In the genomic region with DNA sequence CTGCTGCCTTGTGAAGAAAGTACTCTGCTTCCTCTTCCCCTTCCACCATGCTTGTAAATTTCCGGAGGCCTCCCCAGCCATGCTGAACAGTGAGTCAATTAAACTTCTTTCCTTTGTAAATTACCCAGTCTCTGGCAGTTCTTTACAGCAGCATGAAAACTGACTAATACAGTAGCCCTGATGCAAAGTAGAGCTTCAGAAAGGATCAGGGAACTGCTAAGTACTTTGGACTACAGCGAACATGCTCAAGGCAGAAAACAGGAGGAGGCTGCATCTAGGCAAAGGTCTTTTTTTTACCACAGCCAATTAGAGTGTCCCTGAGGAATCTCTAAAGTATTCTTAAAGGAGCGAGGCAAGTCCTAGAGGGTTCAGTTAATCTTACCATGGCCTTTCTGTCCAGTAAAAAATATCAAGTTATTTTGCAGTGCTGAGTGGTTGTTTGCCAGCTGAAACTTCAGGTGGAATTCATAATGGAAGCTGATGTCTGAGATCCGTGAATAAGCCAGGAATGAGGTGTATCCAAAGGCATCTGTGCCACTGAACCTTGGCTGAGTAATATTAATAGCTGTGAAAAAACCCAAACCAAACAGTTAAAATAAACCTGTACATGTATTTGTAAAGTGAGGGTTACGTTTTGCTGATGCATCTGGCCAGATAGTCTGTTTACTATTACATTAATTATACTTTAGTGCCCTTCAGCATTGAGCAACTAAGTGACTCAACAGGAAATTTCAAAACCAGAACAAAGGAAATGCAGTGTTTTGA, we compare ENCODE assay signal across 8 cellular contexts.
DNase-seq lines count a peak whose midpoint lies in the region; ATAC-seq, FAIRE-seq and TF ChIP-seq lines count a peak whose summit lies in the region.

No MANE protein-coding gene starts in this region.

- TF ChIP-seq RAD21 in HepG2 (CRISPR knock-in tag; IDR thresholded peaks at IDR 0.05): no peak

- H3K36me3 ChIP-seq in MG63 (no peaks in the 10 kb centered on the region), HepG2 (replicated peaks in 1 of 2; ENCODE audit: control insufficient read depth in 1 of 2, insufficient read depth in 2 of 2, low read length in 2 of 2) (no peaks in the 10 kb centered on the region)

- TF ChIP-seq EP300 in HepG2 (IDR thresholded peaks at IDR 0.05; ENCODE audit: low read depth in 2 of 2, low read length in 2 of 2): peak; percentile 66 to 90; a peak in 2 of 4 replicates
- peak; percentile 80 for TF ChIP-seq EP300 in HepG2 (CRISPR knock-in tag; IDR thresholded peaks at IDR 0.05; ENCODE audit: borderline replicate concordance)

- H3K4me2 ChIP-seq in HepG2 (ENCODE audit: low read depth, low read length): peak overlapping the region; percentile 67

- H3K9me3 ChIP-seq in MG63: no peaks in the 10 kb centered on the region
- no peaks in the 10 kb centered on the region for H3K9me3 ChIP-seq in HepG2 (ENCODE audit: low read length)

- peaks cover 37% of the 10 kb centered on the region for H3K4me1 ChIP-seq in HepG2 (ENCODE audit: insufficient read depth, low read length)

- H3K4me1 Mint-ChIP-seq in chondrocyte (ENCODE audit: low read depth): peaks cover 24% of the 10 kb centered on the region

- TF ChIP-seq CTCF in AG04449 (IDR thresholded peaks at IDR 0.05; ENCODE audit: insufficient read depth, low read length, missing control alignments) (no peak), HepG2 (CRISPR knock-in tag; IDR thresholded peaks at IDR 0.05) (no peak), chondrocyte (IDR thresholded peaks at IDR 0.05) (no peak)

- no peaks in the 10 kb centered on the region for H3K27me3 ChIP-seq in MG63
- no peaks in the 10 kb centered on the region for H3K27me3 ChIP-seq in HepG2 (ENCODE audit: control insufficient read depth in 1 of 2, insufficient read depth in 2 of 2, low read length in 2 of 2)

- DNase-seq in AG04449 (ENCODE audit: low read depth, low spot score) (peak; percentile 45), MG63 (peak; percentile 31), astrocyte of the hippocampus (ENCODE audit: low read depth, low spot score) (peak; percentile 68), HepG2 (ENCODE audit: low spot score) (peak; percentile 84), chondrocyte (ENCODE audit: low spot score) (no peak), NCI-H2171 treated with DMSO at 0.1 percent for 48 hours (lab: John Stamatoyannopoulos, UW) (no peak), NCI-H2029 (lab: John Stamatoyannopoulos, UW) (no peak)

- peak overlapping the region; percentile 58 for H3K9ac ChIP-seq in HepG2 (ENCODE audit: insufficient read depth, low read depth, low read length)

- FAIRE-seq in HepG2 (lab: Jason Lieb, UNC): peak; percentile 32

- no peak overlapping the region for H3K4me3 Mint-ChIP-seq in chondrocyte (ENCODE audit: unreplicated experiment)

- TSS peak; percentile 93 for BruUV-seq in HepG2 (replicated peaks; lab: Mats Ljungman, UMichigan)

- CTCF ChIA-PET in AG04449 (lab: Yijun Ruan, JAX): interaction anchor here (1.1 to 11.5 kb wide), 3 partner anchors 11 to 455 kb away, joined by 3 to 164 read pairs (median 14); no protein-coding TSS in a partner anchor
- CTCF ChIA-PET in HepG2 (lab: Yijun Ruan, JAX; ENCODE audit: low intra/inter-chr PET ratio, low total read pairs): no interaction called here

- no peaks in the 10 kb centered on the region for H4K20me1 ChIP-seq in HepG2 (ENCODE audit: insufficient read depth, low read length)

- H3K36me3 Mint-ChIP-seq in chondrocyte (ENCODE audit: low read depth): no peaks in the 10 kb centered on the region

- peak overlapping the region; percentile 43 for H2AFZ ChIP-seq in HepG2 (ENCODE audit: low read length)

- in situ Hi-C loops in HepG2 (cut with HindIII; ENCODE audit: extremely low pct_ligation_motif_present, low pct_unique_long_range_greater_than_20kb): loop anchor here (25.0 kb wide), 1 partner anchor 744 kb away; no protein-coding TSS in a partner anchor

- no peaks in the 10 kb centered on the region for H3K79me2 ChIP-seq in HepG2 (ENCODE audit: insufficient read depth, low read length)

- peak overlapping the region; percentile 61 for H3K27ac ChIP-seq in HepG2 (ENCODE audit: extremely low read length, insufficient read depth, low read length)

- ATAC-seq in HepG2: peak; percentile 92
- ATAC-seq in activated CD4-positive, CD25-positive, alpha-beta regulatory T cell treated with anti-CD3 and anti-CD28 coated beads, Interleukin-2, amount 50 U/mL, for 24 hours: no peak

- no peak for TF ChIP-seq POLR2A in HepG2 (IDR thresholded peaks at IDR 0.05; ENCODE audit: insufficient read depth in 1 of 2, low read depth in 2 of 2, low read length in 2 of 2)

- H3K9me3 Mint-ChIP-seq in chondrocyte (ENCODE audit: low read depth): no peaks in the 10 kb centered on the region

- peaks cover 6% of the 10 kb centered on the region for H3K27me3 Mint-ChIP-seq in chondrocyte (ENCODE audit: low read depth)

- 6% methylated on average over 5 of the region's 5 CpGs for WGBS in HepG2 (ENCODE audit: low lambda C conversion rate)

- H3K27ac Mint-ChIP-seq in chondrocyte (ENCODE audit: unreplicated experiment): no peak overlapping the region

- intact Hi-C loops in HepG2 (cut with micrococcal nuclease; ENCODE audit: unreplicated experiment): no loop called here

- H3K4me3 ChIP-seq in AG04449 (ENCODE audit: low read depth, low read length) (no peak overlapping the region), MG63 (no peak overlapping the region), HepG2 (replicated peaks in 1 of 3; ENCODE audit: insufficient read depth in 1 of 3, low read depth in 2 of 3, low read length in 3 of 3) (peak overlapping the region; percentile 8 to 38 (median 33); a peak in 5 of 6 replicates)

- POLR2A ChIA-PET in AG04449 (lab: Yijun Ruan, JAX): interaction anchor here (0.8 kb wide), 1 partner anchor 459 kb away, joined by 3 read pairs; no protein-coding TSS in a partner anchor
- POLR2A ChIA-PET in HepG2 (lab: Yijun Ruan, JAX): interaction anchor here (0.8 to 1.4 kb wide), 9 partner anchors 35 to 460 kb away, joined by 3 to 5 read pairs (median 3); a partner anchor contains a TSS

TF ChIP-seq in HepG2, 621 proteins besides CTCF, POLR2A, EP300 and RAD21 (continues in another document):
- TF ChIP-seq ZNF335 (CRISPR knock-in tag; IDR thresholded peaks at IDR 0.05) (peak; percentile 13; the same call in 1 of the 2 replicates), FOXP1 (IDR thresholded peaks at IDR 0.05) (peak; percentile 79; the same call in 1 of the 2 replicates), FOXP1 (CRISPR knock-in tag; IDR thresholded peaks at IDR 0.05) (peak; percentile 96), POGZ (CRISPR knock-in tag; IDR thresholded peaks at IDR 0.05) (peak; percentile 66), KLF16 (CRISPR knock-in tag; IDR thresholded peaks at IDR 0.05) (peak in 1 of 2 experiments; percentile 91; a peak in 2 of 4 replicates), NFE2L2 (IDR thresholded peaks at IDR 0.05; ENCODE audit: low read length) (peak; percentile 63), ZNF530 (CRISPR knock-in tag; IDR thresholded peaks at IDR 0.05; ENCODE audit: low read depth) (no peak), HNF4A (CRISPR knock-in tag; IDR thresholded peaks at IDR 0.05) (peak; percentile 24; the same call in 1 of the 2 replicates), SMAD3 (CRISPR knock-in tag; IDR thresholded peaks at IDR 0.05) (peak; percentile 77; the same call in 1 of the 2 replicates), ZFYVE20 (CRISPR knock-in tag; IDR thresholded peaks at IDR 0.05; ENCODE audit: borderline replicate concordance, low read depth) (no peak)
- TF ChIP-seq, protein P1, sequence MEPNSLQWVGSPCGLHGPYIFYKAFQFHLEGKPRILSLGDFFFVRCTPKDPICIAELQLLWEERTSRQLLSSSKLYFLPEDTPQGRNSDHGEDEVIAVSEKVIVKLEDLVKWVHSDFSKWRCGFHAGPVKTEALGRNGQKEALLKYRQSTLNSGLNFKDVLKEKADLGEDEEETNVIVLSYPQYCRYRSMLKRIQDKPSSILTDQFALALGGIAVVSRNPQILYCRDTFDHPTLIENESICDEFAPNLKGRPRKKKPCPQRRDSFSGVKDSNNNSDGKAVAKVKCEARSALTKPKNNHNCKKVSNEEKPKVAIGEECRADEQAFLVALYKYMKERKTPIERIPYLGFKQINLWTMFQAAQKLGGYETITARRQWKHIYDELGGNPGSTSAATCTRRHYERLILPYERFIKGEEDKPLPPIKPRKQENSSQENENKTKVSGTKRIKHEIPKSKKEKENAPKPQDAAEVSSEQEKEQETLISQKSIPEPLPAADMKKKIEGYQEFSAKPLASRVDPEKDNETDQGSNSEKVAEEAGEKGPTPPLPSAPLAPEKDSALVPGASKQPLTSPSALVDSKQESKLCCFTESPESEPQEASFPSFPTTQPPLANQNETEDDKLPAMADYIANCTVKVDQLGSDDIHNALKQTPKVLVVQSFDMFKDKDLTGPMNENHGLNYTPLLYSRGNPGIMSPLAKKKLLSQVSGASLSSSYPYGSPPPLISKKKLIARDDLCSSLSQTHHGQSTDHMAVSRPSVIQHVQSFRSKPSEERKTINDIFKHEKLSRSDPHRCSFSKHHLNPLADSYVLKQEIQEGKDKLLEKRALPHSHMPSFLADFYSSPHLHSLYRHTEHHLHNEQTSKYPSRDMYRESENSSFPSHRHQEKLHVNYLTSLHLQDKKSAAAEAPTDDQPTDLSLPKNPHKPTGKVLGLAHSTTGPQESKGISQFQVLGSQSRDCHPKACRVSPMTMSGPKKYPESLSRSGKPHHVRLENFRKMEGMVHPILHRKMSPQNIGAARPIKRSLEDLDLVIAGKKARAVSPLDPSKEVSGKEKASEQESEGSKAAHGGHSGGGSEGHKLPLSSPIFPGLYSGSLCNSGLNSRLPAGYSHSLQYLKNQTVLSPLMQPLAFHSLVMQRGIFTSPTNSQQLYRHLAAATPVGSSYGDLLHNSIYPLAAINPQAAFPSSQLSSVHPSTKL (CRISPR knock-in tag; IDR thresholded peaks at IDR 0.05): peak; percentile 95
- TF ChIP-seq, protein P2, sequence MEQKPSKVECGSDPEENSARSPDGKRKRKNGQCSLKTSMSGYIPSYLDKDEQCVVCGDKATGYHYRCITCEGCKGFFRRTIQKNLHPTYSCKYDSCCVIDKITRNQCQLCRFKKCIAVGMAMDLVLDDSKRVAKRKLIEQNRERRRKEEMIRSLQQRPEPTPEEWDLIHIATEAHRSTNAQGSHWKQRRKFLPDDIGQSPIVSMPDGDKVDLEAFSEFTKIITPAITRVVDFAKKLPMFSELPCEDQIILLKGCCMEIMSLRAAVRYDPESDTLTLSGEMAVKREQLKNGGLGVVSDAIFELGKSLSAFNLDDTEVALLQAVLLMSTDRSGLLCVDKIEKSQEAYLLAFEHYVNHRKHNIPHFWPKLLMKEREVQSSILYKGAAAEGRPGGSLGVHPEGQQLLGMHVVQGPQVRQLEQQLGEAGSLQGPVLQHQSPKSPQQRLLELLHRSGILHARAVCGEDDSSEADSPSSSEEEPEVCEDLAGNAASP (CRISPR knock-in tag; IDR thresholded peaks at IDR 0.05; ENCODE audit: borderline replicate concordance): 0 out of 2 replicates have a peak, but pooled peaks have one; percentile 7

Comparison
In these comparisons a context has a peak if more than half of its experiments do, and no peak if none do; other contexts are left out.
1. DNase-seq: peak in AG04449 (single experiment), MG63 (single experiment), astrocyte of the hippocampus (single experiment) and HepG2 (single experiment); none in chondrocyte (single experiment), NCI-H2171 treated with DMSO at 0.1 percent for 48 hours (single experiment) and NCI-H2029 (single experiment).
2. H3K4me3 ChIP-seq: peak in HepG2 (3 of 3); none in AG04449 (single experiment) and MG63 (single experiment).